In the genomic region with DNA sequence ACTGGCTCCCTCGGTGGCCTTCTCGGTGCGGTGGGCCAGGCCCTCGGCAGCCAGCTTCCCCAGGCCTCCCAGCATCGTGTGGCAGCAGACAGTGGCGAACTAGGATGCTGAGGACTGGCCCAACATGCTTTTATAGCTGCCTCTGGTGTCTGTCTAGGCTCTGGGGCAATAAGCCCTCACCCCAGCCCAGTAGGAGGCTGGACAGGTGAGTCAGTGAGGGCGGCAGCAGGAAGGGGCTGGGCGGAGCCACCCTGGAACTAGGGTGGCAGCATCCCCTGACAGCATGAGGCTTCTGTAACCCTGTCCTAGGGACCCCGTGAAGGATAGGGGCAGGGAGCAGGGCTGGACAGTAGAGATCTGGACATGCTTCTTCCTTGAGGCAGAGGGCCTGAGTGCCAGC, we compare ENCODE assay signal across 2 cellular contexts. TPM values are rescaled to one million over a fixed set of nuclear protein-coding genes. Genes with fewer than 3 reads are reported as not detected.
"Had no signal": no experiment of that assay in that cellular context is flagged by ENCODE, and none has a peak within 500 bp of the region (broad histone marks: within the 10 kb centered on the region; RNA-seq: fewer than 3 reads in every experiment).

A gene (minus strand): TSS at position 101 of the 400 bp plus-strand sequence. CDS start 26 bp downstream, at position 75.

RNA-seq across cellular contexts. Expression of the gene that starts here (rescaled TPM):
- total RNA-seq: G401, GM12878 had no signal
